ENCODE assay signal across 13 cellular contexts in the genomic region with DNA sequence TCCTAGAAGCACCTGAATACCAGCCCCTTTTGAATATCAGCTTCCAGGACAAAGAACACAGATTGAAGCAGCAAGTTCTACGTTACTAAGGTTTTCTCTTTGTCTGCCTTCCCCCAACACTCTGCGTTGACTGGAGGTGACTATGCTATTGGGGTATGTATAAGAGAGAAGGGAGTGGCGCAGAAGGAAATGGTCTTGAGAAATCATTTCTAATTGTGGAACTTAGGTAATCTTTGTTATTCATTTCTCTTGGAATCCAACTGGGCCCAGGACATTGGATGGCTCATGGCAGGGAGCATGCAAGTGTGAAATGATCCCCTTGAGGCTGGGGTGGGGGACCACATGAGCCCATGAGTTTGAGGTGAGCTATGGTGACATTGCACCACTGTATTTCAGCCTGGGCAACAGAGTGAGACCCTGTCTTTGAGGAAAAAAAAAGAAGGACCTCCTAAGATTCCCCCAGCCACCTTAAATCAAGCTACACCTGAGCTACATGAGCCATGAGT. TPM values are rescaled to one million over a fixed set of nuclear protein-coding genes. Genes with fewer than 3 reads are reported as not detected.
DNase-seq lines count a peak whose midpoint lies in the region; FAIRE-seq and TF ChIP-seq lines count a peak whose summit lies in the region.
"Had no signal": no experiment of that assay in that cellular context is flagged by ENCODE, and none has a peak within 500 bp of the region (broad histone marks: within the 10 kb centered on the region; RNA-seq: fewer than 3 reads in every experiment).

No MANE protein-coding gene starts in this region.

- intact Hi-C loops in left ventricle myocardium inferior (cut with micrococcal nuclease), result no loop called here

- H3K4me1 ChIP-seq in SJCRH30 (peaks cover 3% of the 10 kb centered on the region; the same call in 1 of the 2 replicates), left ventricle myocardium inferior (no peaks in the 10 kb centered on the region)
- H3K4me1 ChIP-seq: uterus had no signal

- TF ChIP-seq CTCF in left ventricle myocardium inferior (IDR thresholded peaks at IDR 0.05; ENCODE audit: borderline replicate concordance), result no peak

- TF ChIP-seq POLR2A in H54 (IDR thresholded peaks at IDR 0.05; ENCODE audit: low read depth, low read length) (no peak), erythroblast (IDR thresholded peaks at IDR 0.05; ENCODE audit: low read length) (no peak)

- H3K9me3 ChIP-seq in SJCRH30 (replicated peaks) (no peaks in the 10 kb centered on the region), left ventricle myocardium inferior (replicated peaks) (no peaks in the 10 kb centered on the region)
- H3K9me3 ChIP-seq: uterus had no signal

- no peak overlapping the region for H3K4me3 ChIP-seq in SJCRH30
- no peak overlapping the region for H3K4me3 ChIP-seq in skin epidermis
- H3K4me3 ChIP-seq in left ventricle myocardium inferior, result no peak overlapping the region
- H3K4me3 ChIP-seq: uterus had no signal

- DNase-seq in H54 (ENCODE audit: insufficient read length, low spot score) (peak; percentile 38), SJCRH30 (no peak), fibroblast of gingiva (ENCODE audit: low read depth) (peak; percentile 91), left ventricle myocardium inferior (no peak), erythroblast (lab: John Stamatoyannopoulos, UW) (no peak)
- DNase-seq in activated CD4-positive, alpha-beta T cell treated with anti-CD3 and anti-CD28 coated beads for 1 hour, result no peak
- no peak for DNase-seq in stimulated activated CD4-positive, alpha-beta T cell treated with anti-CD3 and anti-CD28 coated beads, Interleukin-2, amount 100 ng/mL, for 24 hours
- DNase-seq: NCI-H2029; stimulated activated CD4-positive, alpha-beta T cell treated with anti-CD3 and anti-CD28 coated beads, Interleukin-4, amount 100 ng/mL, for 1 hour; uterus had no signal

- H3K27me3 ChIP-seq in SJCRH30 (no peaks in the 10 kb centered on the region), left ventricle myocardium inferior (ENCODE audit: low read depth) (peaks cover 7% of the 10 kb centered on the region)
- H3K27me3 ChIP-seq: uterus had no signal

- H3K36me3 ChIP-seq in SJCRH30 (no peaks in the 10 kb centered on the region), left ventricle myocardium inferior (no peaks in the 10 kb centered on the region)
- H3K36me3 ChIP-seq: uterus had no signal

- H3K27ac ChIP-seq in SJCRH30 (peak overlapping the region; percentile 13; the same call in 1 of the 2 replicates), skin epidermis (peak overlapping the region in 13 of 21 experiments; percentile 13 to 67 (median 41)), left ventricle myocardium inferior (replicated peaks) (no peak overlapping the region)
- H3K27ac ChIP-seq: uterus had no signal

- FAIRE-seq in H54 (lab: Jason Lieb, UNC), result peak; percentile 88
- FAIRE-seq: endothelial cell of umbilical vein, G401.6 had no signal

RNA-seq across cellular contexts. Expression of a gene that starts 29.7 kb away (rescaled TPM):
- 0.03 TPM in 1 of 2 replicates, not detected in the other for total RNA-seq in SJCRH30 (2014; rRNA removed; shearing (Covaris generic))
- 0.05 TPM for total RNA-seq in left ventricle myocardium inferior
- total RNA-seq: endothelial cell of umbilical vein had no signal

Comparison
In these comparisons a context has a peak if more than half of its experiments do, and no peak if none do; other contexts are left out.
1. DNase-seq: peak in H54 (single experiment) and fibroblast of gingiva (single experiment); none in SJCRH30 (0 of 2), activated CD4-positive, alpha-beta T cell treated with anti-CD3 and anti-CD28 coated beads for 1 hour (single experiment), stimulated activated CD4-positive, alpha-beta T cell treated with anti-CD3 and anti-CD28 coated beads, Interleukin-2, amount 100 ng/mL, for 24 hours (0 of 2), left ventricle myocardium inferior (single experiment) and erythroblast (0 of 2).